Comparison of ENCODE assay signal across 15 cellular contexts in genomic region chr2:15596350-15596749, GRCh38. TPM values are rescaled to one million over a fixed set of nuclear protein-coding genes. Genes with fewer than 3 reads are reported as not detected.
DNase-seq lines count a peak whose midpoint lies in the region; ATAC-seq and TF ChIP-seq lines count a peak whose summit lies in the region.
"Had no signal": no experiment of that assay in that cellular context is flagged by ENCODE, and none has a peak within 500 bp of the region (broad histone marks: within the 10 kb centered on the region; RNA-seq: fewer than 3 reads in every experiment).

No MANE protein-coding gene starts in this region.

- TF ChIP-seq CTCF in Loucy (conservative IDR thresholded peaks at IDR 0.05; ENCODE audit: low read length) (no peak), endothelial cell (IDR thresholded peaks at IDR 0.05; ENCODE audit: unreplicated experiment) (no peak), neural crest cell (conservative IDR thresholded peaks at IDR 0.05) (no peak)

- no peaks in the 10 kb centered on the region for H3K27me3 ChIP-seq in Loucy (ENCODE audit: insufficient read depth, low read length, poor library complexity, severe bottlenecking)

- H3K9me3 Mint-ChIP-seq in activated T-cell treated with anti-CD3 and anti-CD28 coated beads, Interleukin-2, amount 50 U/mL, for 72 hours = no peaks in the 10 kb centered on the region
- H3K9me3 Mint-ChIP-seq in endothelial cell (ENCODE audit: unreplicated experiment) (no peaks in the 10 kb centered on the region), neural crest cell (no peaks in the 10 kb centered on the region)
- H3K9me3 Mint-ChIP-seq: CD4-positive, alpha-beta T cell; GM23338 had no signal

- H3K36me3 ChIP-seq in Loucy (ENCODE audit: insufficient read depth, low read length) = peaks cover 53% of the 10 kb centered on the region

- H3K4me3 ChIP-seq in Loucy (ENCODE audit: low read length, poor library complexity, severe bottlenecking) = peak overlapping the region; percentile 23
- H3K4me3 ChIP-seq: GM12878, GM23338 had no signal

- peak overlapping the region; percentile 91 for H3K4me2 ChIP-seq in Loucy (ENCODE audit: low read depth, low read length, poor library complexity, severe bottlenecking)
- H3K4me2 ChIP-seq: GM23338 had no signal

- no peaks in the 10 kb centered on the region; the same call in 1 of the 2 replicates for H3F3A ChIP-seq in Loucy (ENCODE audit: low read depth)

- peak overlapping the region; percentile 66 for H3K27ac Mint-ChIP-seq in activated T-cell treated with anti-CD3 and anti-CD28 coated beads, Interleukin-2, amount 50 U/mL, for 72 hours
- H3K27ac Mint-ChIP-seq in endothelial cell (ENCODE audit: unreplicated experiment) (peak overlapping the region; percentile 15), neural crest cell (ENCODE audit: unreplicated experiment) (no peak overlapping the region)
- H3K27ac Mint-ChIP-seq: B cell; CD4-positive, alpha-beta T cell; GM23338 had no signal

- H3K79me2 ChIP-seq in Loucy (ENCODE audit: insufficient read depth, low read length) = peaks cover 47% of the 10 kb centered on the region

- H3K27me3 Mint-ChIP-seq in activated T-cell treated with anti-CD3 and anti-CD28 coated beads, Interleukin-2, amount 50 U/mL, for 72 hours (ENCODE audit: low read depth) = no peaks in the 10 kb centered on the region
- H3K27me3 Mint-ChIP-seq in endothelial cell (ENCODE audit: unreplicated experiment) (no peaks in the 10 kb centered on the region), neural crest cell (ENCODE audit: low read depth) (no peaks in the 10 kb centered on the region)
- H3K27me3 Mint-ChIP-seq: B cell; CD4-positive, alpha-beta T cell had no signal

- peaks cover 10 to 32% of the 10 kb centered on the region in 2 donors for H3K36me3 Mint-ChIP-seq in activated T-cell treated with anti-CD3 and anti-CD28 coated beads, Interleukin-2, amount 50 U/mL, for 72 hours (ENCODE audit: insufficient read depth in 2 of 2)
- H3K36me3 Mint-ChIP-seq in endothelial cell (ENCODE audit: low read depth, unreplicated experiment) = peaks cover 15% of the 10 kb centered on the region
- peaks cover 7% of the 10 kb centered on the region for H3K36me3 Mint-ChIP-seq in neural crest cell (ENCODE audit: low read depth)

- peaks cover 22% of the 10 kb centered on the region for H4K20me1 ChIP-seq in Loucy (ENCODE audit: insufficient read depth, low read length, poor library complexity, severe bottlenecking)

- H3K4me1 Mint-ChIP-seq in activated T-cell treated with anti-CD3 and anti-CD28 coated beads, Interleukin-2, amount 50 U/mL, for 72 hours (ENCODE audit: low read depth) = peaks cover 16% of the 10 kb centered on the region
- H3K4me1 Mint-ChIP-seq in endothelial cell (ENCODE audit: unreplicated experiment) (peaks cover 9% of the 10 kb centered on the region), neural crest cell (peaks cover 19% of the 10 kb centered on the region)

- H3K4me3 Mint-ChIP-seq in activated T-cell treated with anti-CD3 and anti-CD28 coated beads, Interleukin-2, amount 50 U/mL, for 72 hours = no peak overlapping the region
- H3K4me3 Mint-ChIP-seq in endothelial cell (ENCODE audit: unreplicated experiment) = no peak overlapping the region
- H3K4me3 Mint-ChIP-seq in neural crest cell = peak overlapping the region; percentile 6
- H3K4me3 Mint-ChIP-seq: B cell; CD4-positive, alpha-beta T cell; GM23338 had no signal

- ATAC-seq in activated T-cell treated with anti-CD3 and anti-CD28 coated beads, Interleukin-2, amount 50 U/mL, for 72 hours (replicated peaks in 1 of 2) = no peak
- ATAC-seq: GM12878, GM23338 had no signal

- no peaks in the 10 kb centered on the region for H3K9me3 ChIP-seq in Loucy (ENCODE audit: insufficient read depth, low read depth, low read length)

- no peak overlapping the region for H2AFZ ChIP-seq in Loucy (ENCODE audit: low read length)
- H2AFZ ChIP-seq: GM23338 had no signal

- DNase-seq in activated T-cell treated with anti-CD3 and anti-CD28 coated beads, Interleukin-2, amount 50 U/mL, for 72 hours = no peak
- DNase-seq in activated T-cell treated with anti-CD3 and anti-CD28 coated beads, Interleukin-2, amount 50 U/mL, for 48 hours = no peak
- no peak for DNase-seq in endothelial cell (ENCODE audit: low spot score)
- DNase-seq in neural crest cell (ENCODE audit: low read depth, low spot score) = no peak
- no peak for DNase-seq in DMS79 (lab: John Stamatoyannopoulos, UW)
- no peak for DNase-seq in NCI-H1105 (lab: John Stamatoyannopoulos, UW)
- DNase-seq: C1 segment of cervical spinal cord; Calu3; CD4-positive, alpha-beta T cell; DMS 273 treated with DMSO at 0.1 percent for 48 hours; H7 had no signal

- H3K9me2 ChIP-seq in Loucy (replicated peaks; ENCODE audit: low read depth, low read length) = no peaks in the 10 kb centered on the region

- peaks cover 53% of the 10 kb centered on the region for H3K4me1 ChIP-seq in Loucy (ENCODE audit: insufficient read depth, low read length, poor library complexity, severe bottlenecking)

- H3K9ac ChIP-seq in Loucy (ENCODE audit: low read depth, low read length, poor library complexity, severe bottlenecking) = no peak overlapping the region

RNA-seq across cellular contexts. Expression of gene DDX1, which starts 4.7 kb away (rescaled TPM):
- total RNA-seq in activated T-cell treated with anti-CD3 and anti-CD28 coated beads, Interleukin-2, amount 50 U/mL, for 72 hours = 10 to 100 TPM; 55.8 to 56.0 TPM
- total RNA-seq in endothelial cell (ENCODE audit: unreplicated experiment) (100 TPM), neural crest cell (154 and 157 TPM in 2 replicates)

RNA-seq across cellular contexts. Expression of gene NBAS, which starts 35.2 kb away (rescaled TPM):
- 10 to 100 TPM; 45.9 to 50.8 TPM for total RNA-seq in activated T-cell treated with anti-CD3 and anti-CD28 coated beads, Interleukin-2, amount 50 U/mL, for 72 hours
- total RNA-seq in endothelial cell (ENCODE audit: unreplicated experiment) (52.8 TPM), neural crest cell (58.7 and 61.6 TPM in 2 replicates)
